Comparison of ENCODE assay signal across 9 cellular contexts in the genomic region with DNA sequence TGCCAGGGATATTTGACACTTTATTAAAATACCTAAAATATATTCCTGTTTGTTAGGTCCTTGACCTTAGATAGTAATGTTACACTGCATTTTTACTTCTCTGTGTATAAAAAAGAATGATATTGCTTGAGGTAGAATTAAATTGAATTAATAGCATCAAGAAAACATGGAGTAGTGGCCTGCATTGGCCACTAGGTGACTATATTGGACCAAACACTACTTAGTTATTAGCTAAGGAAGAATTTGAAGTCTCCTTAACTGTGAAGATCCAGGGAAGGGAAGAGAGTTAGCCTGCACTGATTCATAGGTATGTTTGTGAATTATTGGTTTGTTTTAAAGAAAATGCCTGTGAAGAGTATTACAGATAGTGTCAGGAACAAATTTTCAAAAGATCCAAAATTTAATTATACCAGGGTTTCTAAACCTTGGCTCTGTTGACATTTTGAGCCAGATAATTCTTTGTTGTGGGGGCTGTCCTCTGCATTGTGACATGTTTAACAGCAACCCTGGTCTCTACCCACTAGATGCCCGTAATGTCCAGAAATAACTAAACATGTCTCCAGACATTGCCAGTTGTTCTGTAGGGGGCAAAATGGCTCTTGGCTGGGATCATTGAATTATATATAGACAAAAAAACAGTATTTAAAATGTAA.
A peak's percentile ranks its signal among the peaks of the same experiment; 100 is the strongest.
DNase-seq lines count a peak whose midpoint lies in the region; ATAC-seq and TF ChIP-seq lines count a peak whose summit lies in the region.
"Had no signal": no experiment of that assay in that cellular context is flagged by ENCODE, and none has a peak within 500 bp of the region (broad histone marks: within the 10 kb centered on the region; RNA-seq: fewer than 3 reads in every experiment).

No MANE protein-coding gene starts in this region.

- H3K36me3 ChIP-seq in adrenal gland (replicated peaks in 1 of 2) = no peaks in the 10 kb centered on the region
- H3K36me3 ChIP-seq in vagina = peaks cover 0 to 3% of the 10 kb centered on the region in 2 donors

- H3K27me3 ChIP-seq in adrenal gland (no peaks in the 10 kb centered on the region), vagina (no peaks in the 10 kb centered on the region)

- TF ChIP-seq CTCF in adrenal gland (IDR thresholded peaks at IDR 0.05) (peak; percentile 72 to 83 (median 80)), vagina (IDR thresholded peaks at IDR 0.05) (peak; percentile 65 to 71 (median 66))

- H3K4me1 ChIP-seq in adrenal gland (replicated peaks in 1 of 2) = no peaks in the 10 kb centered on the region
- H3K4me1 ChIP-seq in vagina = no peaks in the 10 kb centered on the region

- ATAC-seq in GM21381 (IDR thresholded peaks at IDR 0.05; ENCODE audit: unreplicated experiment) (no peak), HG02678 (IDR thresholded peaks at IDR 0.05; ENCODE audit: unreplicated experiment) (no peak)

- DNase-seq in D341Med (ENCODE audit: low spot score) (peak; percentile 31), adrenal gland (peak in 4 of 7 donors; percentile 29 to 62 (median 38)), iPS-NIHi7 (ENCODE audit: extremely low spot score) (peak; percentile 46), vagina (ENCODE audit: extremely low spot score in 2 of 2) (no peak), DMS79 treated with DMSO at 0.1 percent for 48 hours (lab: John Stamatoyannopoulos, UW) (no peak)
- peak; percentile 1 for DNase-seq in Jurkat, Clone E6-1 (ENCODE audit: low read depth, low spot score)

- TF ChIP-seq POLR2A in adrenal gland (IDR thresholded peaks at IDR 0.05) (no peak), vagina (IDR thresholded peaks at IDR 0.05) (no peak)

- H3K4me3 ChIP-seq in Jurkat, Clone E6-1 (ENCODE audit: low read length) = no peak overlapping the region
- H3K4me3 ChIP-seq in adrenal gland (no peak overlapping the region), vagina (no peak overlapping the region)
- H3K4me3 ChIP-seq: skin epidermis had no signal

- H3K27ac ChIP-seq in adrenal gland (no peak overlapping the region), vagina (no peak overlapping the region)
- H3K27ac ChIP-seq: skin epidermis had no signal

- WGBS in adrenal gland, 4 donors = 66 to 80% (median 76%) methylated on average over 1 of the region's 1 CpG

- intact Hi-C loops in adrenal gland (cut with DNase I) = no loop called here
- intact Hi-C loops in vagina (cut with DNase I) = no loop called here

- no peaks in the 10 kb centered on the region for H3K9me3 ChIP-seq in adrenal gland (replicated peaks in 1 of 3)
- H3K9me3 ChIP-seq in vagina = no peaks in the 10 kb centered on the region

Comparison
In these comparisons a context has a peak if more than half of its experiments do, and no peak if none do; other contexts are left out.
1. DNase-seq: peak in D341Med (single experiment), Jurkat, Clone E6-1 (single experiment), adrenal gland (4 of 7) and iPS-NIHi7 (single experiment); none in vagina (0 of 2) and DMS79 treated with DMSO at 0.1 percent for 48 hours (single experiment).